Comparison of ENCODE assay signal across 33 cellular contexts in the genomic region with DNA sequence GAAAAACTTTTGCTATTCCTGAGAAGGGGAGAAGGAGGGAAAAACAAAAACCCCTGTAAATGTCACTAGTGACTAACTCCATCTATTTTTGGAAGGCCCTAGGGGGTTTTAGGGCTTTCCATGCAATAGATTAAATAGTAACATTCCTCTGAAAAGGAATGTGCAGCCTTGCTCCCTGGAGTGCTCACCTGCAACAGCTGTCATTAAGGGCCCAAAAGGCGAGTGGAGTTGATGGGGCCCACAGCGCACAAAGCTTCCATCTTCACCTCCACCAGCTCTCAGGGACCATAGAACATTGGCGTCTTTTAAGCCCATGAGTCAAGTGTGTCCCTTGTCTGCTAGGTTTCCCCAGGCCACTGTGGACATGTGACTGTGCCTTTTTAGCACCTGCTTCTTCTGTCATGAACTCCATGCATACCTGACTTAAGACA. TPM values are rescaled to one million over a fixed set of nuclear protein-coding genes. Genes with fewer than 3 reads are reported as not detected.
DNase-seq lines count a peak whose midpoint lies in the region; ATAC-seq and TF ChIP-seq lines count a peak whose summit lies in the region.
"Had no signal": no experiment of that assay in that cellular context is flagged by ENCODE, and none has a peak within 500 bp of the region (broad histone marks: within the 10 kb centered on the region; RNA-seq: fewer than 3 reads in every experiment).

No MANE protein-coding gene starts in this region.

- H3K36me3 Mint-ChIP-seq in H9 (ENCODE audit: insufficient read depth in 1 of 3, low read depth in 3 of 3) (peaks cover 0 to 6% (median 0%) of the 10 kb centered on the region in 3 experiments; a peak in 2 of 7 replicates), activated B cell treated with CpG ODN at 0.5 μM for 24 hours (ENCODE audit: low read depth) (peaks cover 26% of the 10 kb centered on the region)
- H3K36me3 Mint-ChIP-seq: activated naive CD8-positive, alpha-beta T cell; CD4-positive, alpha-beta memory T cell had no signal

- H2BK5ac ChIP-seq in H9 (ENCODE audit: insufficient read length, low read length) = no peak overlapping the region

- H2BK20ac ChIP-seq in H9 (ENCODE audit: low read depth, low read length, poor library complexity, severe bottlenecking) = no peak overlapping the region

- no peaks in the 10 kb centered on the region for H3K9me3 ChIP-seq in H9 (ENCODE audit: control insufficient read depth, low read depth, low read length)
- H3K9me3 ChIP-seq in GM23248 (ENCODE audit: low read depth) = no peaks in the 10 kb centered on the region
- H3K9me3 ChIP-seq: A549, neutrophil, sigmoid colon had no signal

- H3K4me2 ChIP-seq in H9 (ENCODE audit: insufficient read depth, insufficient read length, low read length) = peak overlapping the region; percentile 15
- no peak overlapping the region for H3K4me2 ChIP-seq in GM23248 (ENCODE audit: unreplicated experiment)

- no peak overlapping the region for H3T11ph ChIP-seq in H9 (ENCODE audit: low read length)

- no peaks in the 10 kb centered on the region for H3K79me1 ChIP-seq in H9 (ENCODE audit: insufficient read depth, low read depth, low read length, poor library complexity, severe bottlenecking)

- H2BK12ac ChIP-seq in H9 (ENCODE audit: insufficient read length, low read depth, low read length) = peak overlapping the region; percentile 47

- H3K14ac ChIP-seq in H9 (ENCODE audit: insufficient read depth, low read length) = no peak overlapping the region

- H3F3A ChIP-seq in GM23248 (ENCODE audit: insufficient read depth) = peaks cover 31% of the 10 kb centered on the region

- peaks cover 0 to 5% of the 10 kb centered on the region in 2 experiments; a peak in 2 of 5 replicates for H3K9me3 Mint-ChIP-seq in H9
- H3K9me3 Mint-ChIP-seq in activated B cell treated with CpG ODN at 0.5 μM for 24 hours = peaks cover 4% of the 10 kb centered on the region
- H3K9me3 Mint-ChIP-seq: CD4-positive, alpha-beta memory T cell; effector memory CD8-positive, alpha-beta T cell had no signal

- no peak overlapping the region for H2BK120ac ChIP-seq in H9 (ENCODE audit: low read depth, low read length, poor library complexity, severe bottlenecking)

- WGBS in H9 (ENCODE audit: extremely low coverage, insufficient read length, low lambda C conversion rate) = no CpG with 5 or more reads among the region's 3 CpGs
- 97 to 98% methylated on average over 3 of the region's 3 CpGs for WGBS in GM23248 (ENCODE audit: low coverage in 1 of 2, low lambda C conversion rate in 2 of 2, missing lambda C conversion rate in 2 of 2), 2 experiments

- no peak overlapping the region for H3K9ac ChIP-seq in H9 (ENCODE audit: extremely low read depth, insufficient read length, low read length)
- no peak overlapping the region for H3K9ac ChIP-seq in GM23248

- DNase-seq in H9 = peak; percentile 46
- no peak for DNase-seq in activated B cell treated with CpG ODN at 0.5 μM for 24 hours
- DNase-seq in islet precursor cell = peak; percentile 79
- no peak for DNase-seq in 8988T
- no peak for DNase-seq in GM23248
- DNase-seq in UCSD-AML1 (lab: John Stamatoyannopoulos, UW; ENCODE audit: unreplicated experiment) = no peak
- DNase-seq: activated CD8-positive, alpha-beta T cell treated with anti-CD3 and anti-CD28 coated beads for 36 hours; aorta; CD4-positive, alpha-beta memory T cell; cortex of kidney; DMS79 treated with DMSO at 0.1 percent for 48 hours; effector memory CD8-positive, alpha-beta T cell; foreskin fibroblast; GOT3; KBM-7; left ventricle myocardium superior; MM.1S; naive B cell; NCI-H2029 treated with DMSO at 0.1 percent for 48 hours; NCI-H226; NCI-H69; sigmoid colon; stimulated activated naive CD8-positive, alpha-beta T cell treated with anti-CD3 and anti-CD28 coated beads, Interleukin-15, amount 100 ng/mL, for 72 hours; T-helper 1 cell had no signal

- H3K79me2 ChIP-seq in ACC112 (ENCODE audit: control insufficient read depth, insufficient read depth, low read length, unreplicated experiment) (no peaks in the 10 kb centered on the region), H9 (ENCODE audit: insufficient read depth, low read length) (no peaks in the 10 kb centered on the region), GM23248 (ENCODE audit: insufficient read depth) (no peaks in the 10 kb centered on the region)

- no peak overlapping the region for H4K5ac ChIP-seq in H9 (ENCODE audit: insufficient read length, low read depth, low read length)

- H3K27me3 Mint-ChIP-seq in H9 (ENCODE audit: low read depth) (no peaks in the 10 kb centered on the region), activated B cell treated with CpG ODN at 0.5 μM for 24 hours (no peaks in the 10 kb centered on the region)
- H3K27me3 Mint-ChIP-seq: CD4-positive, alpha-beta memory T cell; naive B cell had no signal

- H3K27ac Mint-ChIP-seq in H9 (peak overlapping the region; percentile 76 to 94 (median 82); a peak in 5 of 7 replicates), activated B cell treated with CpG ODN at 0.5 μM for 24 hours (peak overlapping the region; percentile 80)
- H3K27ac Mint-ChIP-seq: activated CD8-positive, alpha-beta T cell treated with anti-CD3 and anti-CD28 coated beads for 36 hours; activated naive CD8-positive, alpha-beta T cell; activated T-helper 2 cell treated with anti-CD3 and anti-CD28 coated beads, Interferon-gamma antibody, Interleukin-2, Interleukin-4, amounts not matched to agents 10 μg/mL and 5 μg/mL and 100 μg/mL, durations not matched to agents 14 hours and 24 hours and 36 hours; CD4-positive, alpha-beta memory T cell; effector memory CD8-positive, alpha-beta T cell; mesothelial cell of epicardium; stimulated activated naive CD8-positive, alpha-beta T cell treated with anti-CD3 and anti-CD28 coated beads, Interleukin-15, amount 100 ng/mL, for 72 hours had no signal

- H3K4me1 Mint-ChIP-seq in H9 = peaks cover 64 to 75% of the 10 kb centered on the region in 2 experiments
- H3K4me1 Mint-ChIP-seq in activated B cell treated with CpG ODN at 0.5 μM for 24 hours = peaks cover 86% of the 10 kb centered on the region

- H3K4ac ChIP-seq in H9 (ENCODE audit: low read depth, low read length) = no peak overlapping the region

- no peak overlapping the region for H3K18ac ChIP-seq in H9 (ENCODE audit: insufficient read length, low read depth, low read length)

- no peak for ATAC-seq in activated B cell treated with CpG ODN at 0.5 μM for 24 hours (ENCODE audit: low read depth)
- ATAC-seq in HG03095 (IDR thresholded peaks at IDR 0.05; ENCODE audit: unreplicated experiment) = no peak
- ATAC-seq: A549; activated CD8-positive, alpha-beta T cell treated with anti-CD3 and anti-CD28 coated beads for 36 hours; effector memory CD8-positive, alpha-beta T cell; left ventricle myocardium superior; stimulated activated naive CD8-positive, alpha-beta T cell treated with anti-CD3 and anti-CD28 coated beads, Interleukin-15, amount 100 ng/mL, for 72 hours had no signal

- H3K27me3 ChIP-seq in ACC112 (ENCODE audit: insufficient read depth, low read length) (no peaks in the 10 kb centered on the region), H9 (ENCODE audit: insufficient read depth, low read length) (no peaks in the 10 kb centered on the region), GM23248 (replicated peaks; ENCODE audit: insufficient read depth) (no peaks in the 10 kb centered on the region)
- H3K27me3 ChIP-seq: cardiac muscle cell, neutrophil, sigmoid colon had no signal

- H3K4me3 ChIP-seq in ACC112 (ENCODE audit: low read depth, low read length) (no peak overlapping the region), GM23248 (no peak overlapping the region)
- H3K4me3 ChIP-seq: A549, cardiac muscle cell, sigmoid colon had no signal

- no peak overlapping the region for H3K23ac ChIP-seq in H9 (ENCODE audit: insufficient read length, low read depth, low read length)

- POLR2A ChIA-PET in activated B cell treated with CpG ODN at 0.5 μM for 24 hours (lab: Charles Lee) = interaction anchor here (0.5 to 3.5 kb wide), 6 partner anchors 9 to 104 kb away, joined by 3 to 22 read pairs (median 3); no protein-coding TSS in a partner anchor

- no peak overlapping the region for H2AFZ ChIP-seq in ACC112 (ENCODE audit: low read length, unreplicated experiment)
- no peak overlapping the region for H2AFZ ChIP-seq in H9 (ENCODE audit: low read length)
- no peak overlapping the region for H2AFZ ChIP-seq in GM23248

- TF ChIP-seq CTCF in H9 (conservative IDR thresholded peaks at IDR 0.05) (no peak), activated B cell treated with CpG ODN at 0.5 μM for 24 hours (IDR thresholded peaks at IDR 0.05) (no peak)

- H3K4me3 Mint-ChIP-seq in H9 (peak overlapping the region in 1 of 2 experiments; percentile 56; a peak in 2 of 5 replicates), activated B cell treated with CpG ODN at 0.5 μM for 24 hours (peak overlapping the region; percentile 24)
- H3K4me3 Mint-ChIP-seq: activated CD8-positive, alpha-beta T cell treated with anti-CD3 and anti-CD28 coated beads for 36 hours; activated naive CD8-positive, alpha-beta T cell; CD4-positive, alpha-beta memory T cell; effector memory CD8-positive, alpha-beta T cell; mesothelial cell of epicardium; stimulated activated naive CD8-positive, alpha-beta T cell treated with anti-CD3 and anti-CD28 coated beads, Interleukin-15, amount 100 ng/mL, for 72 hours had no signal

- no peaks in the 10 kb centered on the region for H4K20me1 ChIP-seq in H9 (ENCODE audit: control insufficient read depth, insufficient read depth, insufficient read length)
- no peaks in the 10 kb centered on the region for H4K20me1 ChIP-seq in GM23248 (ENCODE audit: insufficient read depth)

- H2BK15ac ChIP-seq in H9 (ENCODE audit: low read depth, low read length) = no peak overlapping the region

- H2AK5ac ChIP-seq in H9 (ENCODE audit: insufficient read length, low read length) = no peak overlapping the region

- intact Hi-C loops in activated B cell treated with CpG ODN at 0.5 μM for 24 hours (cut with micrococcal nuclease) = loop anchor here (10.0 kb wide), 1 partner anchor 186 kb away; no protein-coding TSS in a partner anchor

- no peaks in the 10 kb centered on the region for H3K23me2 ChIP-seq in H9 (ENCODE audit: insufficient read length, low read depth, low read length, poor library complexity, severe bottlenecking)

- H4K91ac ChIP-seq in H9 (ENCODE audit: insufficient read length, low read depth, low read length) = no peak overlapping the region

- H3K36me3 ChIP-seq in ACC112 (ENCODE audit: insufficient read depth, low read length) (no peaks in the 10 kb centered on the region), GM23248 (ENCODE audit: low read depth) (no peaks in the 10 kb centered on the region)
- H3K36me3 ChIP-seq: cardiac muscle cell, neutrophil, sigmoid colon had no signal

- H3K9me2 ChIP-seq in GM23248 (ENCODE audit: insufficient read depth) = no peaks in the 10 kb centered on the region

- no peak overlapping the region for H4K8ac ChIP-seq in H9 (replicated peaks; ENCODE audit: insufficient read length, low read depth, low read length)

- no peak overlapping the region for H3K56ac ChIP-seq in H9 (ENCODE audit: insufficient read length, low read depth, low read length)

- in situ Hi-C loops in GM23248 (cut with MboI) = no loop called here

- H3K4me1 ChIP-seq in ACC112 (ENCODE audit: control insufficient read depth, insufficient read depth, low read length, unreplicated experiment) (peaks cover 52% of the 10 kb centered on the region), H9 (ENCODE audit: insufficient read depth, low read length) (peaks cover 33% of the 10 kb centered on the region), GM23248 (ENCODE audit: insufficient read depth) (peaks cover 35% of the 10 kb centered on the region)
- H3K4me1 ChIP-seq: sigmoid colon had no signal

- H3K27ac ChIP-seq in ACC112 (ENCODE audit: low read depth, low read length) (peak overlapping the region; percentile 94; the same call in 1 of the 2 replicates), H9 (ENCODE audit: insufficient read length, low read depth, low read length) (peak overlapping the region; percentile 95), GM23248 (no peak overlapping the region)
- H3K27ac ChIP-seq: cardiac muscle cell, neutrophil, RWPE1, sigmoid colon had no signal

- CTCF ChIA-PET in activated B cell treated with CpG ODN at 0.5 μM for 24 hours (lab: Charles Lee) = interaction anchor here (1.6 kb wide), 1 partner anchor 55 kb away, joined by 3 read pairs; no protein-coding TSS in a partner anchor

RNA-seq across cellular contexts. Expression of a gene that starts 58.0 kb away (rescaled TPM):
- 0.44 and 0.85 TPM in 2 replicates for total RNA-seq in H9 (2021)
- 64.4 and 72.3 TPM in 2 replicates for total RNA-seq in activated B cell treated with CpG ODN at 0.5 μM for 24 hours
- 15.3 and 18.7 TPM in 2 replicates for total RNA-seq in GM23248 (2014; rRNA removed; shearing (Covaris generic))
- polyA plus RNA-seq in GM23248 (2016; fragmentation: Nextera tagmentation; extraction: Ambion mirVana) = 29.0 and 30.6 TPM in 2 replicates
- total RNA-seq: activated CD8-positive, alpha-beta T cell treated with anti-CD3 and anti-CD28 coated beads for 36 hours; activated T-helper 2 cell treated with anti-CD3 and anti-CD28 coated beads, Interferon-gamma antibody, Interleukin-2, Interleukin-4, amounts not matched to agents 10 μg/mL and 5 μg/mL and 100 μg/mL, durations not matched to agents 14 hours and 24 hours and 36 hours; cardiac muscle cell; CD4-positive, alpha-beta memory T cell had no signal
- polyA plus RNA-seq: cardiac muscle cell; CD4-positive, alpha-beta memory T cell had no signal

Comparison
In these comparisons a context has a peak if more than half of its experiments do, and no peak if none do; other contexts are left out.
1. DNase-seq: peak in H9 (single experiment) and islet precursor cell (single experiment); none in activated B cell treated with CpG ODN at 0.5 μM for 24 hours (single experiment), 8988T (single experiment), GM23248 (single experiment) and UCSD-AML1 (single experiment).